Comparison of ENCODE assay signal across 14 cellular contexts in the genomic region with DNA sequence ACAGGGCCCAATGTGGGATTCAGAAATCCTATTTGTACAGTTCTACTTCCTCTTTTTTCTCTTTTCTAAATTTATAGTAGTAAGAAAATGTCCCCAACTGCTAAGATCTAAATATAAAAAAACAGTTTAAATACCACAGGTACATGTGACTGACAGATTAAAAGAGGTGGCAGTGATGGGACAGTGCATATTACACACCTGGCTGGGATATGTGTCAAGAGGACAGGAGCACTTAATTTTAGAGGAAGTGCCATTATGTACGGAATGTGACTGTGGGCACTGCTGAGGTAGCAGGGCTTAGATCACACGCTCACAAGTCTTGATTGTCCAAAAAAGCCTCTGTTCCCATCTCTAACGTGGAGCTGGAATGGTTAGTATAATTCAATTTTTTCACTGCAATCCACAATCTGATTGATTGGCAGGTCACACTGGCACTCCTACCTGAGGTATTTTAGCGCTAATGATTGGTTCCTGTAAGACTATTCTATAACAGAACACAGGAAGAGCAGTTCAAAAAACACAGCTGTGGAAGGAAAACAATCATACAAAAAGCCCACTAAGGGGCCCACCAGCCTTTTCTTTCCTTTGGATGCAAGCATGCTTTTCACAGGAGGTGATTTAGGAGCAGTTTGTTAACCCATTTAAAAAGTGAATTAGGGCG. TPM values are rescaled to one million over a fixed set of nuclear protein-coding genes. Genes with fewer than 3 reads are reported as not detected.
DNase-seq lines count a peak whose midpoint lies in the region; ATAC-seq and TF ChIP-seq lines count a peak whose summit lies in the region.
"Had no signal": no experiment of that assay in that cellular context is flagged by ENCODE, and none has a peak within 500 bp of the region (broad histone marks: within the 10 kb centered on the region; RNA-seq: fewer than 3 reads in every experiment).

No MANE protein-coding gene starts in this region.

- DNase-seq in SIG-M5 treated with dmso at 0.1 percent for 504 hours (lab: John Stamatoyannopoulos, UW; ENCODE audit: unreplicated experiment): peak; percentile 13
- DNase-seq in SIG-M5 (lab: John Stamatoyannopoulos, UW): no peak
- peak; percentile 83 for DNase-seq in NOMO-1 treated with DMSO at 0.1 percent for 48 hours (lab: John Stamatoyannopoulos, UW; ENCODE audit: unreplicated experiment)
- DNase-seq in endothelial cell (ENCODE audit: low spot score): no peak
- no peak for DNase-seq in stimulated activated naive B cell treated with anti-CD40 and anti-IgM and Interleukin-4, amounts not matched to agents 10 μg/mL and 1 μg/mL and 100 μg/mL, for 72 hours
- DNase-seq in superior temporal gyrus (ENCODE audit: extremely low spot score): no peak
- no peak for DNase-seq in activated naive CD4-positive, alpha-beta T cell treated with anti-CD3 and anti-CD28 coated beads, Interleukin-2, amount 50 U/mL, for 16 hours
- DNase-seq: activated CD8-positive, alpha-beta T cell treated with anti-CD3 and anti-CD28 coated beads, Interleukin-2, amount 10 ng/mL, durations not matched to agents 7 days and 5 days; activated effector memory CD4-positive, alpha-beta T cell treated with anti-CD3 and anti-CD28 coated beads, Interleukin-2, amount 50 U/mL, for 16 hours; Calu3; kidney glomerular epithelial cell; small intestine; testis had no signal

- ATAC-seq in stimulated activated naive B cell treated with anti-CD40 and anti-IgM and Interleukin-4, amounts not matched to agents 10 μg/mL and 1 μg/mL and 100 μg/mL, for 72 hours (replicated peaks): peak; percentile 17 to 31
- ATAC-seq in HG03135 (IDR thresholded peaks at IDR 0.05; ENCODE audit: unreplicated experiment): no peak
- ATAC-seq: activated CD8-positive, alpha-beta T cell treated with anti-CD3 and anti-CD28 coated beads, Interleukin-2, amount 10 ng/mL, durations not matched to agents 7 days and 5 days had no signal

- peaks cover 16% of the 10 kb centered on the region for H3K36me3 Mint-ChIP-seq in endothelial cell (ENCODE audit: low read depth, unreplicated experiment)
- H3K36me3 Mint-ChIP-seq in stimulated activated naive B cell treated with anti-CD40 and anti-IgM and Interleukin-4, amounts not matched to agents 10 μg/mL and 1 μg/mL and 100 μg/mL, for 72 hours: no peaks in the 10 kb centered on the region

- H3K9me3 Mint-ChIP-seq in endothelial cell (ENCODE audit: unreplicated experiment): no peaks in the 10 kb centered on the region
- no peaks in the 10 kb centered on the region for H3K9me3 Mint-ChIP-seq in stimulated activated naive B cell treated with anti-CD40 and anti-IgM and Interleukin-4, amounts not matched to agents 10 μg/mL and 1 μg/mL and 100 μg/mL, for 72 hours

- peaks cover 48% of the 10 kb centered on the region for H3K4me1 Mint-ChIP-seq in endothelial cell (ENCODE audit: unreplicated experiment)
- peaks cover 23 to 42% of the 10 kb centered on the region in 2 donors for H3K4me1 Mint-ChIP-seq in stimulated activated naive B cell treated with anti-CD40 and anti-IgM and Interleukin-4, amounts not matched to agents 10 μg/mL and 1 μg/mL and 100 μg/mL, for 72 hours

- H3K4me3 Mint-ChIP-seq in endothelial cell (ENCODE audit: unreplicated experiment): peak overlapping the region; percentile 67
- H3K4me3 Mint-ChIP-seq in stimulated activated naive B cell treated with anti-CD40 and anti-IgM and Interleukin-4, amounts not matched to agents 10 μg/mL and 1 μg/mL and 100 μg/mL, for 72 hours: peak overlapping the region in 1 of 2 donors; percentile 35
- H3K4me3 Mint-ChIP-seq: activated CD8-positive, alpha-beta T cell treated with anti-CD3 and anti-CD28 coated beads, Interleukin-2, amount 10 ng/mL, durations not matched to agents 7 days and 5 days had no signal

- peaks cover 3% of the 10 kb centered on the region for H3K27me3 Mint-ChIP-seq in endothelial cell (ENCODE audit: unreplicated experiment)
- H3K27me3 Mint-ChIP-seq in stimulated activated naive B cell treated with anti-CD40 and anti-IgM and Interleukin-4, amounts not matched to agents 10 μg/mL and 1 μg/mL and 100 μg/mL, for 72 hours: peaks cover 58 to 75% of the 10 kb centered on the region in 2 donors

- no peak for TF ChIP-seq CTCF in endothelial cell (IDR thresholded peaks at IDR 0.05; ENCODE audit: unreplicated experiment)

- H3K27ac Mint-ChIP-seq in endothelial cell (ENCODE audit: unreplicated experiment): peak overlapping the region; percentile 91
- no peak overlapping the region for H3K27ac Mint-ChIP-seq in stimulated activated naive B cell treated with anti-CD40 and anti-IgM and Interleukin-4, amounts not matched to agents 10 μg/mL and 1 μg/mL and 100 μg/mL, for 72 hours
- H3K27ac Mint-ChIP-seq: activated CD8-positive, alpha-beta T cell treated with anti-CD3 and anti-CD28 coated beads, Interleukin-2, amount 10 ng/mL, durations not matched to agents 7 days and 5 days had no signal

RNA-seq across cellular contexts. Expression of a gene that starts 34.6 kb away (rescaled TPM):
- total RNA-seq in endothelial cell (ENCODE audit: unreplicated experiment): not detected
- total RNA-seq: activated CD8-positive, alpha-beta T cell treated with anti-CD3 and anti-CD28 coated beads, Interleukin-2, amount 10 ng/mL, durations not matched to agents 7 days and 5 days; Calu3 had no signal

Comparison
In these comparisons a context has a peak if more than half of its experiments do, and no peak if none do; other contexts are left out.
1. DNase-seq: peak in SIG-M5 treated with dmso at 0.1 percent for 504 hours (single experiment) and NOMO-1 treated with DMSO at 0.1 percent for 48 hours (single experiment); none in SIG-M5 (single experiment), endothelial cell (single experiment), stimulated activated naive B cell treated with anti-CD40 and anti-IgM and Interleukin-4, amounts not matched to agents 10 μg/mL and 1 μg/mL and 100 μg/mL, for 72 hours (single experiment), superior temporal gyrus (single experiment) and activated naive CD4-positive, alpha-beta T cell treated with anti-CD3 and anti-CD28 coated beads, Interleukin-2, amount 50 U/mL, for 16 hours (single experiment).